In the genomic region with DNA sequence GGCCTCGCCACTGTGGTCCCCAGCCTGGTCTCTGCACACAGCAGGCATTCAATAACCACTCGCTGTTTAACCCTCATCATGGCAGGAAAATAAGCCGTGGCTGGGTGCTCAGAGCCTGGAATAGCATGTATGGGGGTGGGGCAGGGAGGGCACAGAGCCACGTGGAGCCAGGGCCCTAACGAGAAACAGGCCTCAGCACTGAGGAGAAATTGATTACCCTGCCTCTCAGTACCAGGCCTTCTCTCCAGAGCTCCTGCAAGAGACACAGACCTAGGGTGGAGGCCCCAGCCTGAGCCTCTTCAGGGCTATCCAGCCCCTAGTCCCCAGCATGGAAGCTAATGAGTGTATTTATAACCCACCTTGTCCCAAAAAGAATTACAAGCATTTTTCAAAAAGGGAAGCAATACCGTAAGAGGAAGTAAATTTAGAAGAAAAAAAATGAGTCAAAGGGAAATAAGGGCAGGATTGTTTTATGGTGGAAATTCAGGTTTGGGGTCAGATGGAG, we compare ENCODE assay signal across 1 cellular context.
TF ChIP-seq lines count a peak whose summit lies in the region.

No MANE protein-coding gene starts in this region.

TF ChIP-seq in SK-N-SH, 30 proteins besides CTCF, POLR2A, EP300 and RAD21 (continued from another document):
- TF ChIP-seq, protein P1, sequence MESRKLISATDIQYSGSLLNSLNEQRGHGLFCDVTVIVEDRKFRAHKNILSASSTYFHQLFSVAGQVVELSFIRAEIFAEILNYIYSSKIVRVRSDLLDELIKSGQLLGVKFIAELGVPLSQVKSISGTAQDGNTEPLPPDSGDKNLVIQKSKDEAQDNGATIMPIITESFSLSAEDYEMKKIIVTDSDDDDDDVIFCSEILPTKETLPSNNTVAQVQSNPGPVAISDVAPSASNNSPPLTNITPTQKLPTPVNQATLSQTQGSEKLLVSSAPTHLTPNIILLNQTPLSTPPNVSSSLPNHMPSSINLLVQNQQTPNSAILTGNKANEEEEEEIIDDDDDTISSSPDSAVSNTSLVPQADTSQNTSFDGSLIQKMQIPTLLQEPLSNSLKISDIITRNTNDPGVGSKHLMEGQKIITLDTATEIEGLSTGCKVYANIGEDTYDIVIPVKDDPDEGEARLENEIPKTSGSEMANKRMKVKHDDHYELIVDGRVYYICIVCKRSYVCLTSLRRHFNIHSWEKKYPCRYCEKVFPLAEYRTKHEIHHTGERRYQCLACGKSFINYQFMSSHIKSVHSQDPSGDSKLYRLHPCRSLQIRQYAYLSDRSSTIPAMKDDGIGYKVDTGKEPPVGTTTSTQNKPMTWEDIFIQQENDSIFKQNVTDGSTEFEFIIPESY (IDR thresholded peaks at IDR 0.05; ENCODE audit: borderline replicate concordance, low read depth): no peak
- TF ChIP-seq PBX3 (IDR thresholded peaks at IDR 0.05) (no peak), SIN3A (IDR thresholded peaks at IDR 0.05; ENCODE audit: borderline replicate concordance, low read depth, low read length) (no peak), JUND (IDR thresholded peaks at IDR 0.05) (no peak), NFIC (IDR thresholded peaks at IDR 0.05; ENCODE audit: borderline replicate concordance) (no peak), POLR2AphosphoS5 (IDR thresholded peaks at IDR 0.05; ENCODE audit: low read depth, low read length) (no peak)
